In genomic region chr20:38842558-38842981, GRCh38 we compare ENCODE assay signal across 7 cellular contexts. TPM values are rescaled to one million over a fixed set of nuclear protein-coding genes. Genes with fewer than 3 reads are reported as not detected.
A peak's percentile ranks its signal among the peaks of the same experiment; 100 is the strongest.
DNase-seq lines count a peak whose midpoint lies in the region; ATAC-seq and TF ChIP-seq lines count a peak whose summit lies in the region.

No MANE protein-coding gene starts in this region.

- peak overlapping the region; percentile 71 for H3K4me3 Mint-ChIP-seq in activated CD4-positive, alpha-beta memory T cell treated with anti-CD3 and anti-CD28 coated beads for 36 hours

- no peaks in the 10 kb centered on the region for H3K27me3 Mint-ChIP-seq in activated CD4-positive, alpha-beta memory T cell treated with anti-CD3 and anti-CD28 coated beads for 36 hours

- intact Hi-C loops in activated CD4-positive, alpha-beta memory T cell treated with anti-CD3 and anti-CD28 coated beads for 36 hours (cut with micrococcal nuclease) = loop anchor here (1.0 to 2.0 kb wide), 6 partner anchors 9 to 177 kb away; partner anchors contain the start of gene PPP1R16B

- H3K4me1 Mint-ChIP-seq in activated CD4-positive, alpha-beta memory T cell treated with anti-CD3 and anti-CD28 coated beads for 36 hours (ENCODE audit: low read depth) = peaks cover 86% of the 10 kb centered on the region

- ATAC-seq in HG03439 (IDR thresholded peaks at IDR 0.05; ENCODE audit: unreplicated experiment) = peak; percentile 81

- DNase-seq in GM20000 (ENCODE audit: low spot score) (peak; percentile 89), DMS79 (lab: John Stamatoyannopoulos, UW) (no peak), H4 (ENCODE audit: low spot score) (no peak), COLO668 (lab: John Stamatoyannopoulos, UW; ENCODE audit: unreplicated experiment) (no peak)
- peak; percentile 88 for DNase-seq in activated CD4-positive, alpha-beta memory T cell treated with anti-CD3 and anti-CD28 coated beads for 36 hours
- DNase-seq in stimulated activated CD4-positive, alpha-beta T cell treated with anti-CD3 and anti-CD28 coated beads, Interleukin-15, amount 100 ng/mL, for 24 hours = peak; percentile 89

- POLR2A ChIA-PET in activated CD4-positive, alpha-beta memory T cell treated with anti-CD3 and anti-CD28 coated beads for 36 hours (lab: Charles Lee) = interaction anchor here (0.7 to 2.6 kb wide), 7 partner anchors 8 to 407 kb away, joined by 3 to 33 read pairs (median 5); partner anchors contain the start of genes PPP1R16B and SNHG17

- peaks cover 58% of the 10 kb centered on the region for H3K36me3 Mint-ChIP-seq in activated CD4-positive, alpha-beta memory T cell treated with anti-CD3 and anti-CD28 coated beads for 36 hours

- H3K27ac Mint-ChIP-seq in activated CD4-positive, alpha-beta memory T cell treated with anti-CD3 and anti-CD28 coated beads for 36 hours = peak overlapping the region; percentile 90

- no peaks in the 10 kb centered on the region for H3K9me3 Mint-ChIP-seq in activated CD4-positive, alpha-beta memory T cell treated with anti-CD3 and anti-CD28 coated beads for 36 hours

- CTCF ChIA-PET in activated CD4-positive, alpha-beta memory T cell treated with anti-CD3 and anti-CD28 coated beads for 36 hours (lab: Charles Lee) = interaction anchor here (0.6 to 4.1 kb wide), 9 partner anchors 11 to 51 kb away, joined by 3 to 17 read pairs (median 4); partner anchors contain the start of gene PPP1R16B

- no peak for TF ChIP-seq CTCF in GM20000 (IDR thresholded peaks at IDR 0.05; ENCODE audit: extremely low read depth, missing control alignments)

RNA-seq across cellular contexts. Expression of gene PPP1R16B, which starts 37.1 kb away (rescaled TPM):
- 100 to 1,000 TPM; 111 to 114 TPM for total RNA-seq in activated CD4-positive, alpha-beta memory T cell treated with anti-CD3 and anti-CD28 coated beads for 36 hours
- total RNA-seq in H4 (2014; rRNA removed; shearing (Covaris generic)) = 0.16 TPM in 1 of 2 replicates, not detected in the other

Comparison
In these comparisons a context has a peak if more than half of its experiments do, and no peak if none do; other contexts are left out.
1. DNase-seq: peak in GM20000 (single experiment), activated CD4-positive, alpha-beta memory T cell treated with anti-CD3 and anti-CD28 coated beads for 36 hours (single experiment) and stimulated activated CD4-positive, alpha-beta T cell treated with anti-CD3 and anti-CD28 coated beads, Interleukin-15, amount 100 ng/mL, for 24 hours (single experiment); none in DMS79 (single experiment), H4 (single experiment) and COLO668 (single experiment).
2. RNA of gene PPP1R16B, which starts 37.1 kb away (total RNA-seq): 111 to 114 TPM in activated CD4-positive, alpha-beta memory T cell treated with anti-CD3 and anti-CD28 coated beads for 36 hours; 0.16 TPM in H4; every median in the first group is over 10 times any median in the second.